20 cellular contexts compared by ENCODE assay signal in genomic region chr2:16180631-16181030, GRCh38.
"Had no signal": no experiment of that assay in that cellular context is flagged by ENCODE, and none has a peak within 500 bp of the region (broad histone marks: within the 10 kb centered on the region; RNA-seq: fewer than 3 reads in every experiment).

No MANE protein-coding gene starts in this region.

- H3K4me1 Mint-ChIP-seq: naive B cell; natural killer cell; stimulated activated naive B cell treated with anti-CD40 and anti-IgM and Interleukin-4, amounts not matched to agents 10 μg/mL and 1 μg/mL and 100 μg/mL, for 72 hours had no signal

- H3K27me3 Mint-ChIP-seq: stimulated activated naive B cell treated with anti-CD40 and anti-IgM and Interleukin-4, amounts not matched to agents 10 μg/mL and 1 μg/mL and 100 μg/mL, for 72 hours had no signal

- H3K27ac Mint-ChIP-seq: natural killer cell; stimulated activated naive B cell treated with anti-CD40 and anti-IgM and Interleukin-4, amounts not matched to agents 10 μg/mL and 1 μg/mL and 100 μg/mL, for 72 hours had no signal

- H3K4me3 Mint-ChIP-seq: mesothelial cell of epicardium; naive B cell; natural killer cell; stimulated activated naive B cell treated with anti-CD40 and anti-IgM and Interleukin-4, amounts not matched to agents 10 μg/mL and 1 μg/mL and 100 μg/mL, for 72 hours had no signal

- H3K27ac ChIP-seq: heart right ventricle, hepatocyte, left ventricle myocardium inferior, ovary, prostate gland, skin epidermis, testis, thyroid gland, transverse colon, upper lobe of left lung had no signal

- H3K36me3 Mint-ChIP-seq: mesothelial cell of epicardium; naive B cell; natural killer cell; stimulated activated naive B cell treated with anti-CD40 and anti-IgM and Interleukin-4, amounts not matched to agents 10 μg/mL and 1 μg/mL and 100 μg/mL, for 72 hours had no signal

- DNase-seq: left ventricle myocardium inferior; naive B cell; natural killer cell; ovary; right cardiac atrium; stimulated activated CD4-positive, alpha-beta T cell treated with anti-CD3 and anti-CD28 coated beads, Interleukin-12 subunit alpha, Interleukin-12 subunit beta, amount 100 ng/mL, for 4 hours; stimulated activated CD4-positive, alpha-beta T cell treated with anti-CD3 and anti-CD28 coated beads, Interleukin-15, amount 100 ng/mL, for 24 hours; stimulated activated CD4-positive, alpha-beta T cell treated with anti-CD3 and anti-CD28 coated beads, Interleukin-2, amount 100 ng/mL, for 24 hours; stimulated activated CD4-positive, alpha-beta T cell treated with anti-CD3 and anti-CD28 coated beads, Interleukin-4, amount 100 ng/mL, for 1 hour; stimulated activated naive B cell treated with anti-CD40 and anti-IgM and Interleukin-4, amounts not matched to agents 10 μg/mL and 1 μg/mL and 100 μg/mL, for 72 hours; stimulated activated naive CD8-positive, alpha-beta T cell treated with anti-CD3 and anti-CD28 coated beads, Interleukin-15, Interleukin-2, amounts not matched to agents 100 U/mL and 50 U/mL, for 24 hours; testis; transverse colon had no signal

- H3K9me3 Mint-ChIP-seq: mesothelial cell of epicardium; naive B cell; natural killer cell; stimulated activated naive B cell treated with anti-CD40 and anti-IgM and Interleukin-4, amounts not matched to agents 10 μg/mL and 1 μg/mL and 100 μg/mL, for 72 hours had no signal
